ENCODE assay signal across 9 cellular contexts in genomic region chr3:129576514-129577345, GRCh38. TPM values are rescaled to one million over a fixed set of nuclear protein-coding genes. Genes with fewer than 3 reads are reported as not detected.
DNase-seq lines count a peak whose midpoint lies in the region; ATAC-seq lines count a peak whose summit lies in the region.
"Had no signal": no experiment of that assay in that cellular context is flagged by ENCODE, and none has a peak within 500 bp of the region (broad histone marks: within the 10 kb centered on the region; RNA-seq: fewer than 3 reads in every experiment).

No MANE protein-coding gene starts in this region.

- no peak overlapping the region for H3K4me3 ChIP-seq in HAP-1
- H3K4me3 ChIP-seq: K562 had no signal

- ATAC-seq in GM18867 (IDR thresholded peaks at IDR 0.05; ENCODE audit: unreplicated experiment) (peak; percentile 48), sciatic nerve (peak; percentile 62), GM19328 (IDR thresholded peaks at IDR 0.05; ENCODE audit: unreplicated experiment) (no peak)
- ATAC-seq: K562 had no signal

- in situ Hi-C loops in HAP-1 (cut with MboI; ENCODE audit: low sequenced_read_pairs), result no loop called here

- peak overlapping the region; percentile 62 for H3K27ac Mint-ChIP-seq in T-helper 1 cell treated with Interleukin-12 subunit alpha and Interleukin-12 subunit beta and Interleukin-4 antibody, amounts not matched to agents 30 μg/mL and 1 μg/mL, for 36 hours

- H3K4me1 ChIP-seq in HAP-1, result no peaks in the 10 kb centered on the region

- H3K36me3 Mint-ChIP-seq in T-helper 1 cell treated with Interleukin-12 subunit alpha and Interleukin-12 subunit beta and Interleukin-4 antibody, amounts not matched to agents 30 μg/mL and 1 μg/mL, for 36 hours (ENCODE audit: low read depth), result no peaks in the 10 kb centered on the region

- peaks cover 9% of the 10 kb centered on the region for H3K4me1 Mint-ChIP-seq in T-helper 1 cell treated with Interleukin-12 subunit alpha and Interleukin-12 subunit beta and Interleukin-4 antibody, amounts not matched to agents 30 μg/mL and 1 μg/mL, for 36 hours (ENCODE audit: low read depth)

- DNase-seq in HuH-7.5 (ENCODE audit: low spot score) (peak; percentile 85), sciatic nerve (ENCODE audit: low spot score) (no peak), ureter (ENCODE audit: low spot score) (no peak), HAP-1 (ENCODE audit: low spot score in 2 of 2) (no peak)
- DNase-seq in central memory CD4-positive, alpha-beta T cell, result peak; percentile 89

- no peak overlapping the region for H3K4me3 Mint-ChIP-seq in T-helper 1 cell treated with Interleukin-12 subunit alpha and Interleukin-12 subunit beta and Interleukin-4 antibody, amounts not matched to agents 30 μg/mL and 1 μg/mL, for 36 hours

- H3K27me3 Mint-ChIP-seq in T-helper 1 cell treated with Interleukin-12 subunit alpha and Interleukin-12 subunit beta and Interleukin-4 antibody, amounts not matched to agents 30 μg/mL and 1 μg/mL, for 36 hours (ENCODE audit: low read depth), result no peaks in the 10 kb centered on the region

- no peaks in the 10 kb centered on the region for H3K9me3 Mint-ChIP-seq in T-helper 1 cell treated with Interleukin-12 subunit alpha and Interleukin-12 subunit beta and Interleukin-4 antibody, amounts not matched to agents 30 μg/mL and 1 μg/mL, for 36 hours

- intact Hi-C loops in sciatic nerve (cut with DNase I), result no loop called here

- no peaks in the 10 kb centered on the region for H3K27me3 ChIP-seq in HAP-1 (ENCODE audit: low read depth)

- H3K9me3 ChIP-seq in HAP-1, result no peaks in the 10 kb centered on the region

- H3K36me3 ChIP-seq in HAP-1 (replicated peaks), result peaks cover 8% of the 10 kb centered on the region

RNA-seq across cellular contexts. Expression of gene PLXND1, which starts 29.7 kb away (rescaled TPM):
- total RNA-seq in sciatic nerve (319 TPM), ureter (138 TPM)

RNA-seq across cellular contexts. Expression of gene H1-8, which starts 33.8 kb away (rescaled TPM):
- total RNA-seq in sciatic nerve (not detected), ureter (not detected)
- total RNA-seq: K562 had no signal

RNA-seq across cellular contexts. Expression of gene RHO, which starts 48.3 kb away (rescaled TPM):
- total RNA-seq in sciatic nerve (not detected), ureter (not detected)
- total RNA-seq: K562 had no signal

Comparison
In these comparisons a context has a peak if more than half of its experiments do, and no peak if none do; other contexts are left out.
1. DNase-seq: peak in HuH-7.5 (single experiment) and central memory CD4-positive, alpha-beta T cell (single experiment); none in sciatic nerve (single experiment), ureter (single experiment) and HAP-1 (0 of 2).